8 cellular contexts compared by ENCODE assay signal in the genomic region with DNA sequence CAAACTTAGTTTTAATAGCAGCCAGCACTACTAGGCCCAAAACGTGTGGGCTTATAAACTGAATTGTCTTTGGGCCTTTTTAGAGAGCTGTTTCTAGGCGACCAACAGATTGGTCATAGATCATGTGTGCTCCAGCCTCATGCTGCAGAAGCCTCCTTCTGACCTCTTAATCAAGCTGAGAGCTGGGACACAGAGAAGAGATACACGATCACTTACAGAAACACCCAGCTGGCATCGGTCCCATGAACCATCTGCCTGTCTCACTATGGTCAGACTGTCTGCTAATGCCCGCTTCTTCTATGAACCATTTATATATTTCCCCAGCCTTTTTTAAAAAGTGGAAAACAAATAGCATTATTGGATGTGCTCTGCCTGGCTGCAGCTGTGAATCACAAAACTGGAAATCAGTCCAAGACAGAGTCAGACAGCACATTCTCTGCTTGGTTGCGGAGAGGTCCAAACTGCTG.
DNase-seq lines count a peak whose midpoint lies in the region; ATAC-seq and TF ChIP-seq lines count a peak whose summit lies in the region.

No MANE protein-coding gene starts in this region.

- CTCF ChIA-PET in SK-N-SH (lab: Yijun Ruan, JAX): interaction anchor here (0.7 to 1.0 kb wide), 2 partner anchors 32 to 65 kb away, joined by 3 to 5 read pairs; no protein-coding TSS in a partner anchor

- intact Hi-C loops in heart left ventricle (cut with DNase I): loop anchor here in 1 of 10 donors (10.0 kb wide), 1 partner anchor 65 kb away; no protein-coding TSS in a partner anchor

- H3K27me3 ChIP-seq in SK-N-SH (ENCODE audit: insufficient read depth) (no peaks in the 10 kb centered on the region), heart left ventricle (no peaks in the 10 kb centered on the region), rectal smooth muscle tissue (ENCODE audit: control insufficient read depth, insufficient read depth, low read length) (no peaks in the 10 kb centered on the region)

- TF ChIP-seq RAD21 in SK-N-SH (IDR thresholded peaks at IDR 0.05; ENCODE audit: low read length): peak; percentile 24; the same call in 1 of the 2 replicates

- peak in 1 of 2 experiments; percentile 34; a peak in 1 of 4 replicates for TF ChIP-seq EP300 in SK-N-SH (IDR thresholded peaks at IDR 0.05; ENCODE audit: borderline replicate concordance in 1 of 2, low read depth in 1 of 2, low read length in 1 of 2)

- no peak overlapping the region for H3K4me3 ChIP-seq in SK-N-SH (ENCODE audit: low read depth in 2 of 2, low read length in 1 of 2)
- H3K4me3 ChIP-seq in heart left ventricle: no peak overlapping the region
- no peak overlapping the region for H3K4me3 ChIP-seq in rectal smooth muscle tissue (ENCODE audit: low read length)

- H3K79me2 ChIP-seq in SK-N-SH (ENCODE audit: insufficient read depth): no peaks in the 10 kb centered on the region

- no peak overlapping the region for H3K9ac ChIP-seq in SK-N-SH
- no peak overlapping the region for H3K9ac ChIP-seq in rectal smooth muscle tissue (ENCODE audit: low read length)

- peak; percentile 77 to 90 (median 80) for ATAC-seq in heart left ventricle

- H3K27ac ChIP-seq in SK-N-SH (ENCODE audit: low read depth in 2 of 2, low read length in 1 of 2) (peak overlapping the region; percentile 11 to 89; a peak in 3 of 4 replicates), heart left ventricle (peak overlapping the region in 11 of 12 donors; percentile 5 to 73 (median 44)), rectal smooth muscle tissue (ENCODE audit: low read depth, low read length) (peak overlapping the region; percentile 41)

- TF ChIP-seq POLR2A in heart left ventricle (IDR thresholded peaks at IDR 0.05): no peak

- H3K4me2 ChIP-seq in SK-N-SH: no peak overlapping the region

- H4K20me1 ChIP-seq in SK-N-SH (ENCODE audit: insufficient read depth): no peaks in the 10 kb centered on the region

- 22% methylated on average over 6 of the region's 6 CpGs for WGBS in SK-N-SH (ENCODE audit: low lambda C conversion rate)
- 48 to 62% (median 56%) methylated on average over 6 of the region's 6 CpGs for WGBS in heart left ventricle, 4 donors

- H3K36me3 ChIP-seq in SK-N-SH (replicated peaks in 1 of 2; ENCODE audit: control insufficient read depth in 1 of 2, insufficient read depth in 2 of 2, low read length in 1 of 2) (no peaks in the 10 kb centered on the region), heart left ventricle (no peaks in the 10 kb centered on the region), rectal smooth muscle tissue (ENCODE audit: control insufficient read depth, insufficient read depth, low read length) (no peaks in the 10 kb centered on the region)

- H3F3A ChIP-seq in SK-N-SH (replicated peaks; ENCODE audit: insufficient read depth): no peaks in the 10 kb centered on the region

- no peak overlapping the region for H2AFZ ChIP-seq in SK-N-SH (ENCODE audit: low read depth)

- POLR2A ChIA-PET in SK-N-SH (lab: Yijun Ruan, JAX): no interaction called here

- H3K9me3 ChIP-seq in SK-N-SH (no peaks in the 10 kb centered on the region), heart left ventricle (no peaks in the 10 kb centered on the region)

- DNase-seq in GM03348 (ENCODE audit: low spot score) (peak; percentile 55), SK-N-SH (peak; percentile 39), heart left ventricle (peak; percentile 26 to 78 (median 64)), putamen (ENCODE audit: low spot score) (no peak), NOMO-1 treated with dmso at 0.1 percent for 144 hours (lab: John Stamatoyannopoulos, UW; ENCODE audit: unreplicated experiment) (no peak)
- no peak for DNase-seq in stimulated activated CD4-positive, alpha-beta T cell treated with anti-CD3 and anti-CD28 coated beads, Interleukin-2, amount 100 ng/mL, for 48 hours
- no peak for DNase-seq in activated naive CD4-positive, alpha-beta T cell treated with anti-CD3 and anti-CD28 coated beads, Interleukin-2, amount 50 U/mL, for 16 hours

- peaks cover 0 to 21% of the 10 kb centered on the region in 2 experiments; a peak in 2 of 4 replicates for H3K4me1 ChIP-seq in SK-N-SH (ENCODE audit: control insufficient read depth in 1 of 2, insufficient read depth in 2 of 2, low read depth in 1 of 2, low read length in 1 of 2)
- H3K4me1 ChIP-seq in heart left ventricle: peaks cover 0 to 22% (median 0%) of the 10 kb centered on the region in 12 donors
- H3K4me1 ChIP-seq in rectal smooth muscle tissue (ENCODE audit: control insufficient read depth, insufficient read depth, low read length): no peaks in the 10 kb centered on the region

- H3K9me2 ChIP-seq in SK-N-SH: no peaks in the 10 kb centered on the region

- TF ChIP-seq CTCF in SK-N-SH (IDR thresholded peaks at IDR 0.05) (no peak), heart left ventricle (IDR thresholded peaks at IDR 0.05) (no peak)

TF ChIP-seq in SK-N-SH, 30 proteins besides CTCF, POLR2A, EP300 and RAD21 (continues in another document):
- TF ChIP-seq FOXM1 (IDR thresholded peaks at IDR 0.05; ENCODE audit: low read depth) (no peak), IRF3 (IDR thresholded peaks at IDR 0.05; ENCODE audit: low read depth, low read length) (no peak), TCF12 (IDR thresholded peaks at IDR 0.05) (no peak), MXI1 (IDR thresholded peaks at IDR 0.05; ENCODE audit: low read depth, low read length) (peak; percentile 39; the same call in 1 of the 2 replicates), CHD2 (IDR thresholded peaks at IDR 0.05; ENCODE audit: low read length, partially characterized antibody) (peak; percentile 28), POLR2AphosphoS5 (IDR thresholded peaks at IDR 0.05; ENCODE audit: low read depth, low read length) (no peak), EZH2phosphoT487 (IDR thresholded peaks at IDR 0.05; ENCODE audit: borderline replicate concordance, low read depth) (no peak), TEAD4 (IDR thresholded peaks at IDR 0.05; ENCODE audit: borderline replicate concordance, insufficient read depth) (no peak), REST (IDR thresholded peaks at IDR 0.05; ENCODE audit: low read depth, low read length) (no peak), MEF2A (IDR thresholded peaks at IDR 0.05; ENCODE audit: borderline replicate concordance, low read depth) (no peak), FOXJ3 (CRISPR knock-in tag; IDR thresholded peaks at IDR 0.05) (0 out of 2 replicates have a peak, but pooled peaks have one; percentile 17), PBX3 (IDR thresholded peaks at IDR 0.05) (no peak)

Comparison
In these comparisons a context has a peak if more than half of its experiments do, and no peak if none do; other contexts are left out.
1. DNase-seq: peak in GM03348 (single experiment), SK-N-SH (single experiment) and heart left ventricle (5 of 5); none in stimulated activated CD4-positive, alpha-beta T cell treated with anti-CD3 and anti-CD28 coated beads, Interleukin-2, amount 100 ng/mL, for 48 hours (0 of 2), putamen (single experiment), activated naive CD4-positive, alpha-beta T cell treated with anti-CD3 and anti-CD28 coated beads, Interleukin-2, amount 50 U/mL, for 16 hours (single experiment) and NOMO-1 treated with dmso at 0.1 percent for 144 hours (single experiment).
2. Peak in every context shown above with its lines, with median percentiles within 50 percentile points of each other: H3K27ac ChIP-seq.